13 cellular contexts compared by ENCODE assay signal in the genomic region with DNA sequence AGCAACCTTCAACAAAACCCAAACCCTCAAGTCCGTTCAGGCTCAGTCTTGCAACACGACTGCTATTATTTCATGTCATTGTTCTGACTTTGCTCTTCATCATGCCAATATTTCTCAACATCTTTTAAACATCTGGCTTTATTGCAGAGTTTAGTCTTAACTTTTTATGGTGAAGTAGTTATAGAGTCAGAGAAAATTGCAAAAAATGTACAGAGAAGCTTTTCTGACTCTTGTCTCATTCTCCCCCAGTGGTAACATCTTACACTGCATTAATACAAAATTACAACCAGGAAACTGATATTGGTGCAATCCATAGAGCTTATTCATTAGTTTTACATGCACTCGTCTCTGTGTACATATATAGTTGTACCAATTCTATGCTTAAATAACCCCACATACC.
"Had no signal": no experiment of that assay in that cellular context is flagged by ENCODE, and none has a peak within 500 bp of the region (broad histone marks: within the 10 kb centered on the region; RNA-seq: fewer than 3 reads in every experiment).

No MANE protein-coding gene starts in this region.

- DNase-seq: activated CD4-positive, alpha-beta memory T cell treated with anti-CD3 and anti-CD28 coated beads, Interleukin-2, amount 10 ng/mL, durations not matched to agents 7 days and 5 days; activated CD4-positive, alpha-beta T cell treated with anti-CD3 and anti-CD28 coated beads for 36 hours; activated naive CD4-positive, alpha-beta T cell treated with anti-CD3 and anti-CD28 coated beads, Interleukin-2, amount 10 ng/mL, durations not matched to agents 7 days and 5 days; activated T-cell treated with anti-CD3 and anti-CD28 coated beads, Interleukin-2, amount 50 U/mL, for 24 hours; dermis blood vessel endothelial cell; effector memory CD8-positive, alpha-beta T cell; hippocampal formation; mammary epithelial cell; stimulated activated CD4-positive, alpha-beta T cell treated with anti-CD3 and anti-CD28 coated beads, Interleukin-1b, Interleukin-23, amount 100 ng/mL, for 48 hours; stomach; T1000; testis had no signal

- H3K4me3 ChIP-seq: ascending aorta, stomach, testis had no signal
